ENCODE assay signal across 37 cellular contexts in the genomic region with DNA sequence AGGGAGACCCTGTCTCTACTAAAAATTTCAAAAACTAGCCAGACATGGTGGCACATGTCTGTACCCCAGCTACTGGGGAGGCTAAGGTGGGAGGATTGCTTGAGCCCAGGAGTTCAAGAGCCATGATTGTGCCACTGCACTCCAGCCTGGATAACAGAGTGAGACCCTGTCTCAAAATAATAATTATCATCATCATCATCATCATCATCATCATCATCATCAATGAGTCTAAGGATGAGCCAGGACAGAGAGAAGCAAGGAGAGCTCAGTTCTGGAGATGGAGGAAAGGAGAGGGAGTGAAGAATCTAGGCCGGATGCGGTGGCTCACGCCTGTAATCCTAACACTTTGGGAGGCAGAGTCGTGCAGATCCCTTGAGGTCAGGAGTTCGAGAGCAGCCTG. TPM values are rescaled to one million over a fixed set of nuclear protein-coding genes. Genes with fewer than 3 reads are reported as not detected.
DNase-seq lines count a peak whose midpoint lies in the region; ATAC-seq, FAIRE-seq and TF ChIP-seq lines count a peak whose summit lies in the region.
"Had no signal": no experiment of that assay in that cellular context is flagged by ENCODE, and none has a peak within 500 bp of the region (broad histone marks: within the 10 kb centered on the region; RNA-seq: fewer than 3 reads in every experiment).

No MANE protein-coding gene starts in this region.

- no peak for FAIRE-seq in HepG2 (lab: Jason Lieb, UNC)
- FAIRE-seq: A204.1, A549, D721Med had no signal

- H3K79me2 ChIP-seq in HepG2 (ENCODE audit: insufficient read depth, low read length) (no peaks in the 10 kb centered on the region), neural progenitor cell (ENCODE audit: low read depth) (no peaks in the 10 kb centered on the region)

- CTCF ChIA-PET in HepG2 (lab: Yijun Ruan, JAX; ENCODE audit: low intra/inter-chr PET ratio, low total read pairs) (no interaction called here), HEK293 (lab: Yijun Ruan, JAX) (interaction anchor here (0.5 to 0.6 kb wide), 2 partner anchors 755 to 1181 kb away, joined by 3 read pairs; no protein-coding TSS in a partner anchor)

- H3K4me2 ChIP-seq in HepG2 (ENCODE audit: low read depth, low read length): no peak overlapping the region
- no peak overlapping the region for H3K4me2 ChIP-seq in neural progenitor cell
- H3K4me2 ChIP-seq: A549; BLaER1; BLaER1 treated with 17β-estradiol and CSF1 and Interleukin-3, amounts not matched to agents 10 nM and 100 nM had no signal

- no peak for TF ChIP-seq POLR2A in HepG2 (IDR thresholded peaks at IDR 0.05; ENCODE audit: insufficient read depth in 1 of 2, low read depth in 2 of 2, low read length in 2 of 2)
- TF ChIP-seq POLR2A in right lobe of liver (IDR thresholded peaks at IDR 0.05): no peak

- 80% methylated on average over 5 of the region's 5 CpGs for WGBS in HepG2 (ENCODE audit: low lambda C conversion rate)
- WGBS in right lobe of liver (ENCODE audit: insufficient coverage, low coverage, low lambda C conversion rate, missing lambda C conversion rate): 100% methylated on average over 1 of the region's 5 CpGs

- no peak overlapping the region for H3K27ac ChIP-seq in HepG2 (ENCODE audit: extremely low read length, insufficient read depth, low read length)
- H3K27ac ChIP-seq in right lobe of liver: no peak overlapping the region
- no peak overlapping the region for H3K27ac ChIP-seq in HEK293 (ENCODE audit: extremely low read depth, low read depth, low read length)
- H3K27ac ChIP-seq in neural progenitor cell: no peak overlapping the region
- H3K27ac ChIP-seq: 22Rv1; A549; BLaER1; BLaER1 treated with 17β-estradiol and CSF1 and Interleukin-3, amounts not matched to agents 10 nM and 100 nM; C4-2B had no signal

- H3K36me3 ChIP-seq in HepG2 (replicated peaks in 1 of 2; ENCODE audit: control insufficient read depth in 1 of 2, insufficient read depth in 2 of 2, low read length in 2 of 2) (no peaks in the 10 kb centered on the region), right lobe of liver (no peaks in the 10 kb centered on the region), HEK293 (ENCODE audit: control insufficient read depth in 2 of 2, insufficient read depth in 1 of 2, low read length in 2 of 2) (no peaks in the 10 kb centered on the region), neural progenitor cell (no peaks in the 10 kb centered on the region)
- H3K36me3 ChIP-seq: BE2C; BLaER1; BLaER1 treated with 17β-estradiol and CSF1 and Interleukin-3, amounts not matched to agents 10 nM and 100 nM had no signal

- TF ChIP-seq RAD21 in HepG2 (CRISPR knock-in tag; IDR thresholded peaks at IDR 0.05): no peak

- no peak for TF ChIP-seq CTCF in HepG2 (CRISPR knock-in tag; IDR thresholded peaks at IDR 0.05)
- TF ChIP-seq CTCF in right lobe of liver (IDR thresholded peaks at IDR 0.05): no peak
- no peak for TF ChIP-seq CTCF in HEK293 (tag by site-specific recombination; IDR thresholded peaks at IDR 0.05)
- TF ChIP-seq CTCF in endothelial cell (IDR thresholded peaks at IDR 0.05; ENCODE audit: unreplicated experiment): no peak
- TF ChIP-seq CTCF in neural progenitor cell (IDR thresholded peaks at IDR 0.05): no peak

- no peak for TF ChIP-seq EP300 in HepG2 (IDR thresholded peaks at IDR 0.05; ENCODE audit: low read depth in 2 of 2, low read length in 2 of 2)
- no peak for TF ChIP-seq EP300 in HepG2 (CRISPR knock-in tag; IDR thresholded peaks at IDR 0.05; ENCODE audit: borderline replicate concordance)

- intact Hi-C loops in HepG2 (cut with micrococcal nuclease; ENCODE audit: unreplicated experiment): no loop called here
- intact Hi-C loops in right lobe of liver (cut with DNase I): no loop called here

- DNase-seq in HepG2 (ENCODE audit: low spot score) (no peak), right lobe of liver (no peak), endothelial cell (ENCODE audit: low spot score) (no peak), neural progenitor cell (ENCODE audit: low spot score) (no peak), NCI-H510A (lab: John Stamatoyannopoulos, UW) (no peak)
- DNase-seq: 8988T; ACHN; AML-193; BE2C; C1 segment of cervical spinal cord; Caco-2; Calu3; CD4-positive, alpha-beta memory T cell; CD4-positive, alpha-beta T cell; CD4-positive, CD25-positive, alpha-beta regulatory T cell; CD8-positive, alpha-beta memory T cell; CD8-positive, alpha-beta T cell; COR-L47; DMS 273 treated with DMSO at 0.1 percent for 48 hours; DMS153; DMS53; DMS79; DMS79 treated with DMSO at 0.1 percent for 48 hours; DND-41; EL had no signal

- BruUV-seq in HepG2 (replicated peaks; lab: Mats Ljungman, UMichigan): no TSS peak

- peaks cover 8% of the 10 kb centered on the region for H3K4me1 Mint-ChIP-seq in endothelial cell (ENCODE audit: unreplicated experiment)
- H3K4me1 Mint-ChIP-seq in neural progenitor cell: peaks cover 4% of the 10 kb centered on the region
- H3K4me1 Mint-ChIP-seq: B cell; CD4-positive, alpha-beta memory T cell had no signal

- H3K36me3 Mint-ChIP-seq in endothelial cell (ENCODE audit: low read depth, unreplicated experiment) (no peaks in the 10 kb centered on the region), neural progenitor cell (no peaks in the 10 kb centered on the region)
- H3K36me3 Mint-ChIP-seq: CD14-positive monocyte; CD4-positive, alpha-beta memory T cell; CD8-positive, alpha-beta memory T cell; CD8-positive, alpha-beta T cell had no signal

- H3K27me3 Mint-ChIP-seq in endothelial cell (ENCODE audit: unreplicated experiment) (peaks cover 4% of the 10 kb centered on the region), neural progenitor cell (ENCODE audit: insufficient read depth, low read depth) (peaks cover 11% of the 10 kb centered on the region)

- H3K4me3 Mint-ChIP-seq in endothelial cell (ENCODE audit: unreplicated experiment): no peak overlapping the region
- no peak overlapping the region for H3K4me3 Mint-ChIP-seq in neural progenitor cell
- H3K4me3 Mint-ChIP-seq: B cell; CD14-positive monocyte; CD4-positive, alpha-beta memory T cell; CD4-positive, alpha-beta T cell; CD4-positive, CD25-positive, alpha-beta regulatory T cell; CD8-positive, alpha-beta memory T cell; CD8-positive, alpha-beta T cell had no signal

- H3K9ac ChIP-seq in HepG2 (ENCODE audit: insufficient read depth, low read depth, low read length) (no peak overlapping the region), neural progenitor cell (no peak overlapping the region)
- H3K9ac ChIP-seq: BLaER1 had no signal

- in situ Hi-C loops in HepG2 (cut with HindIII; ENCODE audit: extremely low pct_ligation_motif_present, low pct_unique_long_range_greater_than_20kb): loop anchor here (25.0 kb wide), 1 partner anchor 295 kb away; no protein-coding TSS in a partner anchor

- H3K9me3 ChIP-seq in HepG2 (ENCODE audit: low read length) (no peaks in the 10 kb centered on the region), right lobe of liver (no peaks in the 10 kb centered on the region), HEK293 (ENCODE audit: control insufficient read depth, insufficient read depth, low read depth, low read length) (no peaks in the 10 kb centered on the region), neural progenitor cell (ENCODE audit: low read depth) (no peaks in the 10 kb centered on the region)
- H3K9me3 ChIP-seq: A549; BE2C; BLaER1; BLaER1 treated with 17β-estradiol and CSF1 and Interleukin-3, amounts not matched to agents 10 nM and 100 nM; Caco-2 had no signal

- no peaks in the 10 kb centered on the region for H4K20me1 ChIP-seq in HepG2 (ENCODE audit: insufficient read depth, low read length)
- H4K20me1 ChIP-seq in neural progenitor cell (ENCODE audit: low read depth): no peaks in the 10 kb centered on the region
- H4K20me1 ChIP-seq: BLaER1; BLaER1 treated with 17β-estradiol and CSF1 and Interleukin-3, amounts not matched to agents 10 nM and 100 nM had no signal

- H3K9me3 Mint-ChIP-seq in endothelial cell (ENCODE audit: unreplicated experiment) (no peaks in the 10 kb centered on the region), neural progenitor cell (no peaks in the 10 kb centered on the region)
- H3K9me3 Mint-ChIP-seq: CD4-positive, alpha-beta memory T cell; CD4-positive, alpha-beta T cell; CD8-positive, alpha-beta memory T cell; CD8-positive, alpha-beta T cell had no signal

- no peaks in the 10 kb centered on the region for H3K27me3 ChIP-seq in HepG2 (ENCODE audit: control insufficient read depth in 1 of 2, insufficient read depth in 2 of 2, low read length in 2 of 2)
- H3K27me3 ChIP-seq in right lobe of liver: no peaks in the 10 kb centered on the region
- H3K27me3 ChIP-seq in neural progenitor cell: no peaks in the 10 kb centered on the region
- H3K27me3 ChIP-seq: BE2C; BLaER1; BLaER1 treated with 17β-estradiol and CSF1 and Interleukin-3, amounts not matched to agents 10 nM and 100 nM had no signal

- POLR2A ChIA-PET in HepG2 (lab: Yijun Ruan, JAX): interaction anchor here (1.3 kb wide), 1 partner anchor 16 kb away, joined by 3 read pairs; no protein-coding TSS in a partner anchor
- POLR2A ChIA-PET in HEK293 (lab: Yijun Ruan, JAX): no interaction called here

- H2AFZ ChIP-seq in HepG2 (ENCODE audit: low read length): no peak overlapping the region
- H2AFZ ChIP-seq in neural progenitor cell (replicated peaks): no peak overlapping the region

- H3F3A ChIP-seq in neural progenitor cell (ENCODE audit: low read depth): no peaks in the 10 kb centered on the region

- H3K4me1 ChIP-seq in HepG2 (ENCODE audit: insufficient read depth, low read length): peaks cover 10% of the 10 kb centered on the region; the same call in 1 of the 2 replicates
- no peaks in the 10 kb centered on the region for H3K4me1 ChIP-seq in right lobe of liver
- no peaks in the 10 kb centered on the region for H3K4me1 ChIP-seq in HEK293 (ENCODE audit: control insufficient read depth, insufficient read depth, low read length)
- H3K4me1 ChIP-seq in neural progenitor cell: no peaks in the 10 kb centered on the region
- H3K4me1 ChIP-seq: A549, BE2C, BLaER1 had no signal

- no peak overlapping the region for H3K4me3 ChIP-seq in HepG2 (replicated peaks in 1 of 3; ENCODE audit: insufficient read depth in 1 of 3, low read depth in 2 of 3, low read length in 3 of 3)
- no peak overlapping the region for H3K4me3 ChIP-seq in right lobe of liver
- no peak overlapping the region for H3K4me3 ChIP-seq in HEK293 (ENCODE audit: low read depth, low read length)
- H3K4me3 ChIP-seq in neural progenitor cell: no peak overlapping the region
- H3K4me3 ChIP-seq: A549; BLaER1; BLaER1 treated with 17β-estradiol and CSF1 and Interleukin-3, amounts not matched to agents 10 nM and 100 nM had no signal

- ATAC-seq in HepG2 (no peak), right lobe of liver (no peak), GM21529 (IDR thresholded peaks at IDR 0.05; ENCODE audit: unreplicated experiment) (no peak), HG02870 (IDR thresholded peaks at IDR 0.05; ENCODE audit: unreplicated experiment) (no peak)
- ATAC-seq: A549; CD8-positive, alpha-beta T cell had no signal

- H3K27ac Mint-ChIP-seq in endothelial cell (ENCODE audit: unreplicated experiment) (peak overlapping the region; percentile 19), neural progenitor cell (peak overlapping the region; percentile 38)
- H3K27ac Mint-ChIP-seq: B cell; CD4-positive, alpha-beta T cell; CD4-positive, CD25-positive, alpha-beta regulatory T cell; CD8-positive, alpha-beta memory T cell; CD8-positive, alpha-beta T cell had no signal

RNA-seq across cellular contexts. Expression of gene MATR3, which starts 36.7 kb away (rescaled TPM):
- total RNA-seq in HepG2 (2016; rRNA removed; fragmentation: Illumina TruSeq; extraction: Trizol) (341 and 484 TPM in 2 replicates), right lobe of liver (10 to 100 TPM; 43.5 to 73.8 (median 65.3) TPM), endothelial cell (ENCODE audit: unreplicated experiment) (235 TPM), neural progenitor cell (ENCODE audit: low replicate concordance) (680 and 1,185 TPM in 2 replicates)
- 17.2 and 21.9 TPM in 2 replicates for total RNA-seq in HepG2 (2016; cell fraction: cytosol; rRNA removed; fragmentation: Illumina TruSeq; extraction: Trizol; ENCODE audit: low read depth)
- total RNA-seq in HepG2 (2016; cell fraction: insoluble cytoplasmic fraction; rRNA removed; fragmentation: Illumina TruSeq; extraction: Trizol): 343 and 482 TPM in 2 replicates
- 53.9 and 61.4 TPM in 2 replicates for total RNA-seq in HepG2 (2016; cell fraction: membrane; rRNA removed; fragmentation: Illumina TruSeq; extraction: Trizol)
- total RNA-seq in HepG2 (2016; cell fraction: nucleus; rRNA removed; fragmentation: Illumina TruSeq; extraction: Trizol): 279 and 286 TPM in 2 replicates
- polyA plus RNA-seq in HepG2 (2011; rRNA removed): 84.6 and 94.2 TPM in 2 replicates
- 43.6 and 60.1 TPM in 2 replicates for polyA plus RNA-seq in HepG2 (2011; cell fraction: cytosol; rRNA removed)
- 57.4 and 62.8 TPM in 2 replicates for polyA plus RNA-seq in HepG2 (2011; cell fraction: nucleus; rRNA removed)
- 171 and 221 TPM in 2 replicates for polyA plus RNA-seq in HepG2 (2012)
- 12.4 and 12.5 TPM in 2 replicates for polyA plus RNA-seq in HepG2 (2016; cell fraction: cytosol; fragmentation: Illumina TruSeq; extraction: Trizol; ENCODE audit: low read depth)
- polyA plus RNA-seq in HepG2 (2016; cell fraction: insoluble cytoplasmic fraction; fragmentation: Illumina TruSeq; extraction: Trizol; ENCODE audit: low read depth): 426 and 447 TPM in 2 replicates
- 40.1 and 45.7 TPM in 2 replicates for polyA plus RNA-seq in HepG2 (2016; cell fraction: membrane; fragmentation: Illumina TruSeq; extraction: Trizol; ENCODE audit: low read depth)
- polyA plus RNA-seq in HepG2 (2016; cell fraction: nucleus; fragmentation: Illumina TruSeq; extraction: Trizol; ENCODE audit: insufficient read depth, low read depth): 274 and 295 TPM in 2 replicates
- polyA minus RNA-seq in HepG2 (2011; rRNA and poly(A)+ RNA removed; ENCODE audit: low replicate concordance): 165 and 278 TPM in 2 replicates
- 117 and 119 TPM in 2 replicates for polyA minus RNA-seq in HepG2 (2011; cell fraction: cytosol; rRNA and poly(A)+ RNA removed)
- 253 and 268 TPM in 2 replicates for polyA minus RNA-seq in HepG2 (2011; cell fraction: nucleus; rRNA and poly(A)+ RNA removed)

RNA-seq across cellular contexts. Expression of gene SIL1, which starts 58.7 kb away (rescaled TPM):
- total RNA-seq in HepG2 (2016; rRNA removed; fragmentation: Illumina TruSeq; extraction: Trizol) (15.9 and 30.0 TPM in 2 replicates), right lobe of liver (10 to 100 TPM; 57.6 to 94.9 (median 67.0) TPM), endothelial cell (ENCODE audit: unreplicated experiment) (35.6 TPM), neural progenitor cell (ENCODE audit: low replicate concordance) (5.5 and 9.7 TPM in 2 replicates)
- total RNA-seq in HepG2 (2016; cell fraction: cytosol; rRNA removed; fragmentation: Illumina TruSeq; extraction: Trizol; ENCODE audit: low read depth): 5.0 and 6.0 TPM in 2 replicates
- 14.1 and 31.0 TPM in 2 replicates for total RNA-seq in HepG2 (2016; cell fraction: insoluble cytoplasmic fraction; rRNA removed; fragmentation: Illumina TruSeq; extraction: Trizol)
- total RNA-seq in HepG2 (2016; cell fraction: membrane; rRNA removed; fragmentation: Illumina TruSeq; extraction: Trizol): 6.5 and 8.3 TPM in 2 replicates
- total RNA-seq in HepG2 (2016; cell fraction: nucleus; rRNA removed; fragmentation: Illumina TruSeq; extraction: Trizol): 29.9 and 30.1 TPM in 2 replicates
- polyA plus RNA-seq in HepG2 (2011; rRNA removed): 26.0 and 27.6 TPM in 2 replicates
- polyA plus RNA-seq in HepG2 (2011; cell fraction: cytosol; rRNA removed): 20.8 and 47.3 TPM in 2 replicates
- polyA plus RNA-seq in HepG2 (2011; cell fraction: nucleus; rRNA removed): 23.4 and 23.7 TPM in 2 replicates
- polyA plus RNA-seq in HepG2 (2012): 26.8 and 28.6 TPM in 2 replicates
- 4.2 and 4.3 TPM in 2 replicates for polyA plus RNA-seq in HepG2 (2016; cell fraction: cytosol; fragmentation: Illumina TruSeq; extraction: Trizol; ENCODE audit: low read depth)
- polyA plus RNA-seq in HepG2 (2016; cell fraction: insoluble cytoplasmic fraction; fragmentation: Illumina TruSeq; extraction: Trizol; ENCODE audit: low read depth): 10.9 and 13.0 TPM in 2 replicates
- polyA plus RNA-seq in HepG2 (2016; cell fraction: membrane; fragmentation: Illumina TruSeq; extraction: Trizol; ENCODE audit: low read depth): 3.6 and 4.4 TPM in 2 replicates
- 40.0 and 42.7 TPM in 2 replicates for polyA plus RNA-seq in HepG2 (2016; cell fraction: nucleus; fragmentation: Illumina TruSeq; extraction: Trizol; ENCODE audit: insufficient read depth, low read depth)
- polyA minus RNA-seq in HepG2 (2011; rRNA and poly(A)+ RNA removed; ENCODE audit: low replicate concordance): 16.2 and 45.8 TPM in 2 replicates
- polyA minus RNA-seq in HepG2 (2011; cell fraction: cytosol; rRNA and poly(A)+ RNA removed): 12.9 and 13.8 TPM in 2 replicates
- 12.6 and 13.4 TPM in 2 replicates for polyA minus RNA-seq in HepG2 (2011; cell fraction: nucleus; rRNA and poly(A)+ RNA removed)

Comparison
In these comparisons a context has a peak if more than half of its experiments do, and no peak if none do; other contexts are left out.
1. Of the 63 proteins assayed by ChIP-seq in both HepG2 and HEK293: peak only in HepG2: none; only in HEK293: ZNF513; in both: none; in neither: 62.